Comparison of ENCODE assay signal across 8 cellular contexts in the genomic region with DNA sequence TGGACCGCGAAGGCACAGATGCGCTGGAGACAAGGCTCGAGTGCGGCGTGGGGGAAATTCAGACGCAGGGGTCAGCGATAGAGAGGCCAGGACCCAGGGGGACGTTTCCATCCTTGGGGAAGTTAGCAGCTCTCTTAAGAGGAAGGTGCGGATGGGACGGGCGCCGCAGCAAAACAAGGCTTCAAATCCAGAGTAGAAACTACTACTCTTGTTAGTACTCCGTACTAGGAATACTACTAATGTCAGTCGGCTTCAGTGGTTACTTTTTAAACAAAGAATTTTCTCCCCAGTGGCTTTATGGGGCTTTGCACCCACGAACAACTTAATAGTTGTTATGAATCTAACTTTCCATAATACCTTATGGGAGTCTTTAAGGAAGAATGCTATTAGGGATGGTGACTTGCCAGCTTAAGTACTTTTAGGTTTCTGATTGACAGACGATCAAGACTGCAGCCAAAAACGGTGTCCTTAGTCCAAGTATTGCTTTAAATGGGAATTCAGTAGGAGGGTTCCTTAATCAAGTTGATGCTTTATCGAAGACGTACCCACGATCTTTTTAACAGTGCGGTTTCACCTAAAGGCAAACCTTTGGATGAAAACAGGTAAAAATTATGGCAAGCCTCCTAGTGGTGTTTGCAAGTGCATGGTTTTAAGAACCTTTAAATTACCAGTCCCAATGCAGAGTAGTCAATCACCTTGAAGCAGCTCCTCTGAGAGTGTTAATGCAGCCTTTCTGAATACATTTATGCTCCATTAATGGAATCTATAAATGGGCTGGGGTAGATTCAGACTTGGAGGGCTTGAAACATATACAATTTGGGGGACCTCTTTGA. TPM values are rescaled to one million over a fixed set of nuclear protein-coding genes. Genes with fewer than 3 reads are reported as not detected.
DNase-seq lines count a peak whose midpoint lies in the region; ATAC-seq, FAIRE-seq and TF ChIP-seq lines count a peak whose summit lies in the region.

No MANE protein-coding gene starts in this region.

- in situ Hi-C loops in SK-MEL-5 (cut with HindIII; ENCODE audit: low pct_unique_long_range_greater_than_20kb, low sequenced_read_pairs), result no loop called here

- peak overlapping the region; percentile 80 to 96 (median 92) for H3K27ac Mint-ChIP-seq in CD8-positive, alpha-beta memory T cell
- H3K27ac Mint-ChIP-seq in nephron, result peak overlapping the region; percentile 89 to 96 (median 96)

- H3K4me2 ChIP-seq in endothelial cell of umbilical vein (ENCODE audit: insufficient read depth, low read length), result peak overlapping the region; percentile 95

- H3K27me3 Mint-ChIP-seq in CD8-positive, alpha-beta memory T cell, result no peaks in the 10 kb centered on the region
- H3K27me3 Mint-ChIP-seq in nephron (ENCODE audit: low read depth), result no peaks in the 10 kb centered on the region

- no peak for TF ChIP-seq POLR2A in endothelial cell of umbilical vein (IDR thresholded peaks at IDR 0.05; ENCODE audit: low read depth, low read length)

- DNase-seq in CD8-positive, alpha-beta memory T cell, result peak in 1 of 5 donors; percentile 28
- DNase-seq in SK-MEL-5 (ENCODE audit: low read depth, low spot score), result peak; percentile 70
- DNase-seq in endothelial cell of umbilical vein (ENCODE audit: low read depth, low spot score), result no peak
- no peak for DNase-seq in superior temporal gyrus (ENCODE audit: extremely low spot score)
- DNase-seq in COLO668 (lab: John Stamatoyannopoulos, UW; ENCODE audit: unreplicated experiment), result no peak

- no peaks in the 10 kb centered on the region for H4K20me1 ChIP-seq in endothelial cell of umbilical vein (replicated peaks; ENCODE audit: control insufficient read depth, extremely low read depth, insufficient read depth, low read length)

- peak; percentile 75 for FAIRE-seq in endothelial cell of umbilical vein (lab: Jason Lieb, UNC)

- H3K36me3 ChIP-seq in CD8-positive, alpha-beta memory T cell (ENCODE audit: insufficient read depth, low read length), result no peaks in the 10 kb centered on the region
- H3K36me3 ChIP-seq in endothelial cell of umbilical vein (ENCODE audit: control insufficient read depth in 2 of 2, extremely low read depth in 1 of 2, insufficient read depth in 2 of 2, low read length in 2 of 2), result peaks cover 0 to 2% of the 10 kb centered on the region in 2 experiments

- intact Hi-C loops in endothelial cell of umbilical vein (cut with micrococcal nuclease), result loop anchor here (1.0 to 10.0 kb wide), 5 partner anchors 17 to 490 kb away; a partner anchor contains a TSS

- H3K36me3 Mint-ChIP-seq in CD8-positive, alpha-beta memory T cell, result peaks cover 0 to 9% (median 0%) of the 10 kb centered on the region in 3 donors
- no peaks in the 10 kb centered on the region for H3K36me3 Mint-ChIP-seq in nephron (ENCODE audit: low read depth)

- H3K27ac ChIP-seq in CD8-positive, alpha-beta memory T cell (ENCODE audit: low read depth, low read length), result peak overlapping the region; percentile 90
- peak overlapping the region; percentile 89 for H3K27ac ChIP-seq in endothelial cell of umbilical vein (ENCODE audit: insufficient read depth, low read depth, low read length)

- H3K4me3 Mint-ChIP-seq in CD8-positive, alpha-beta memory T cell, result peak overlapping the region; percentile 69 to 95 (median 90)
- H3K4me3 Mint-ChIP-seq in nephron, result peak overlapping the region; percentile 76 to 89 (median 79)

- peak overlapping the region; percentile 96 for H3K4me3 ChIP-seq in CD8-positive, alpha-beta memory T cell (ENCODE audit: low read length)
- peak overlapping the region; percentile 20 to 84 (median 63) for H3K4me3 ChIP-seq in endothelial cell of umbilical vein (replicated peaks in 1 of 3; ENCODE audit: insufficient read depth in 1 of 3, low read depth in 1 of 3, low read length in 3 of 3)

- TF ChIP-seq CTCF in endothelial cell of umbilical vein (IDR thresholded peaks at IDR 0.05; ENCODE audit: extremely low read depth in 1 of 2, insufficient read depth in 1 of 2, low read depth in 1 of 2, low read length in 2 of 2), result no peak
- TF ChIP-seq CTCF in nephron (IDR thresholded peaks at IDR 0.05; ENCODE audit: unreplicated experiment in 3 of 3), result peak in 2 of 3 experiments; percentile 13 to 51

- no peaks in the 10 kb centered on the region for H3K9me3 ChIP-seq in CD8-positive, alpha-beta memory T cell (ENCODE audit: low read length)
- no peaks in the 10 kb centered on the region for H3K9me3 ChIP-seq in endothelial cell of umbilical vein (replicated peaks; ENCODE audit: control insufficient read depth, insufficient read depth, low read length)

- peak overlapping the region; percentile 92 for H2AFZ ChIP-seq in endothelial cell of umbilical vein (ENCODE audit: low read depth, low read length)

- no peaks in the 10 kb centered on the region for H3K9me3 Mint-ChIP-seq in CD8-positive, alpha-beta memory T cell
- no peaks in the 10 kb centered on the region for H3K9me3 Mint-ChIP-seq in nephron

- H3K27me3 ChIP-seq in CD8-positive, alpha-beta memory T cell (ENCODE audit: insufficient read depth, low read length, poor library complexity, severe bottlenecking), result no peaks in the 10 kb centered on the region
- H3K27me3 ChIP-seq in endothelial cell of umbilical vein (ENCODE audit: control insufficient read depth in 2 of 2, insufficient read depth in 2 of 2, low read length in 2 of 2), result no peaks in the 10 kb centered on the region

- H3K9me1 ChIP-seq in endothelial cell of umbilical vein (replicated peaks; ENCODE audit: control insufficient read depth, extremely low read depth, insufficient read depth, low read length), result no peaks in the 10 kb centered on the region

- dilution Hi-C loops in endothelial cell of umbilical vein (cut with MboI; ENCODE audit: extremely low pct_ligation_motif_present, low sequenced_read_pairs), result no loop called here

- H3K4me1 ChIP-seq in CD8-positive, alpha-beta memory T cell (ENCODE audit: insufficient read depth, low read length), result peaks cover 9% of the 10 kb centered on the region
- peaks cover 18% of the 10 kb centered on the region for H3K4me1 ChIP-seq in endothelial cell of umbilical vein (ENCODE audit: control insufficient read depth, extremely low read depth, insufficient read depth, low read length)

- CTCF ChIA-PET in CD8-positive, alpha-beta memory T cell (lab: Charles Lee), result interaction anchor here (0.7 to 7.8 kb wide), 22 partner anchors 10 to 268 kb away, joined by 3 to 84 read pairs (median 4); a partner anchor contains a TSS
- CTCF ChIA-PET in endothelial cell of umbilical vein (lab: Charles Lee), result interaction anchor here (0.9 to 7.9 kb wide), 17 partner anchors 9 to 182 kb away, joined by 3 to 182 read pairs (median 4); a partner anchor contains a TSS

- H3K4me1 Mint-ChIP-seq in CD8-positive, alpha-beta memory T cell, result peaks cover 30 to 37% (median 36%) of the 10 kb centered on the region in 3 donors
- peaks cover 24% of the 10 kb centered on the region for H3K4me1 Mint-ChIP-seq in nephron

- H3K9ac ChIP-seq in endothelial cell of umbilical vein (replicated peaks; ENCODE audit: extremely low read depth, insufficient read depth, low read length), result peak overlapping the region; percentile 93

- TSS peak; percentile 34 for BruUV-seq in endothelial cell of umbilical vein (replicated peaks; lab: Mats Ljungman, UMichigan)

- peaks cover 34% of the 10 kb centered on the region for H3K79me2 ChIP-seq in endothelial cell of umbilical vein (ENCODE audit: control insufficient read depth, insufficient read depth, low read length)

- ATAC-seq in GM19043 (IDR thresholded peaks at IDR 0.05; ENCODE audit: low read depth, unreplicated experiment) (peak; percentile 15), HG03439 (IDR thresholded peaks at IDR 0.05; ENCODE audit: unreplicated experiment) (peak; percentile 23)

- POLR2A ChIA-PET in CD8-positive, alpha-beta memory T cell (lab: Charles Lee), result interaction anchor here (3.0 to 3.3 kb wide), 2 partner anchors 17 to 58 kb away, joined by 10 to 46 read pairs; a partner anchor contains a TSS
- POLR2A ChIA-PET in endothelial cell of umbilical vein (lab: Charles Lee), result interaction anchor here (1.0 kb wide), 2 partner anchors 16 to 58 kb away, joined by 3 read pairs; no protein-coding TSS in a partner anchor

TF ChIP-seq in endothelial cell of umbilical vein, 7 proteins besides CTCF, POLR2A, EP300 and RAD21 (continues in another document):
- TF ChIP-seq JUN (IDR thresholded peaks at IDR 0.05; ENCODE audit: borderline replicate concordance, insufficient read depth, insufficient read length, low read depth), result no peak
- TF ChIP-seq EZH2 (IDR thresholded peaks at IDR 0.05; ENCODE audit: borderline replicate concordance, low read depth, low read length, severe bottlenecking), result no peak
- TF ChIP-seq POLR2AphosphoS5 (IDR thresholded peaks at IDR 0.05; ENCODE audit: insufficient read depth, low read depth, low read length), result no peak

RNA-seq across cellular contexts. Expression of a gene that starts 0.9 kb away (rescaled TPM):
- total RNA-seq in CD8-positive, alpha-beta memory T cell, result 10 to 100 TPM; 42.4 to 42.8 TPM
- 19.0 TPM for polyA plus RNA-seq in CD8-positive, alpha-beta memory T cell
- total RNA-seq in SK-MEL-5 (2014; rRNA removed; shearing (Covaris generic)), result 23.8 and 25.2 TPM in 2 replicates
- 10.3 and 17.5 TPM in 2 replicates for polyA plus RNA-seq in SK-MEL-5 (2015; cell fraction: cytosol; rRNA removed)
- 44.3 and 61.3 TPM in 2 replicates for polyA plus RNA-seq in SK-MEL-5 (2015; cell fraction: nucleus; rRNA removed)
- 52.6 and 53.5 TPM in 2 replicates for total RNA-seq in endothelial cell of umbilical vein
- polyA plus RNA-seq in endothelial cell of umbilical vein, result 10.7 and 11.7 TPM in 2 replicates
- polyA plus RNA-seq in endothelial cell of umbilical vein (2011; cell fraction: cytosol; rRNA removed), result 11.3 and 13.7 TPM in 2 replicates
- 33.4 and 35.8 TPM in 2 replicates for polyA plus RNA-seq in endothelial cell of umbilical vein (2011; cell fraction: nucleus; rRNA removed)
- polyA plus RNA-seq in endothelial cell of umbilical vein (2012), result 27.0 and 35.7 TPM in 2 replicates
- polyA minus RNA-seq in endothelial cell of umbilical vein, result 58.7 and 59.6 TPM in 2 replicates
- polyA minus RNA-seq in endothelial cell of umbilical vein (2011; cell fraction: cytosol; rRNA and poly(A)+ RNA removed), result 29.6 TPM
- 41.8 and 59.8 TPM in 2 replicates for polyA minus RNA-seq in endothelial cell of umbilical vein (2011; cell fraction: nucleus; rRNA and poly(A)+ RNA removed)

RNA-seq across cellular contexts. Expression of a gene that starts 18.2 kb away (rescaled TPM):
- 10 to 100 TPM; 36.2 to 37.1 TPM for total RNA-seq in CD8-positive, alpha-beta memory T cell
- polyA plus RNA-seq in CD8-positive, alpha-beta memory T cell, result 1.0 TPM
- 16.3 and 19.2 TPM in 2 replicates for total RNA-seq in SK-MEL-5 (2014; rRNA removed; shearing (Covaris generic))
- polyA plus RNA-seq in SK-MEL-5 (2015; cell fraction: cytosol; rRNA removed), result 12.0 and 16.4 TPM in 2 replicates
- 8.5 and 13.0 TPM in 2 replicates for polyA plus RNA-seq in SK-MEL-5 (2015; cell fraction: nucleus; rRNA removed)
- total RNA-seq in endothelial cell of umbilical vein, result 42.6 and 42.8 TPM in 2 replicates
- polyA plus RNA-seq in endothelial cell of umbilical vein, result 4.7 and 7.3 TPM in 2 replicates
- polyA plus RNA-seq in endothelial cell of umbilical vein (2011; cell fraction: cytosol; rRNA removed), result 12.5 and 14.2 TPM in 2 replicates
- 10.1 and 16.2 TPM in 2 replicates for polyA plus RNA-seq in endothelial cell of umbilical vein (2011; cell fraction: nucleus; rRNA removed)
- polyA plus RNA-seq in endothelial cell of umbilical vein (2012), result 13.1 and 34.0 TPM in 2 replicates
- 6.8 and 9.2 TPM in 2 replicates for polyA minus RNA-seq in endothelial cell of umbilical vein
- polyA minus RNA-seq in endothelial cell of umbilical vein (2011; cell fraction: cytosol; rRNA and poly(A)+ RNA removed), result 28.1 TPM
- polyA minus RNA-seq in endothelial cell of umbilical vein (2011; cell fraction: nucleus; rRNA and poly(A)+ RNA removed), result 6.9 and 13.5 TPM in 2 replicates

Comparison
In these comparisons a context has a peak if more than half of its experiments do, and no peak if none do; other contexts are left out.
1. CTCF ChIP-seq: peak in nephron (2 of 3); none in endothelial cell of umbilical vein (0 of 2).